In the genomic region with DNA sequence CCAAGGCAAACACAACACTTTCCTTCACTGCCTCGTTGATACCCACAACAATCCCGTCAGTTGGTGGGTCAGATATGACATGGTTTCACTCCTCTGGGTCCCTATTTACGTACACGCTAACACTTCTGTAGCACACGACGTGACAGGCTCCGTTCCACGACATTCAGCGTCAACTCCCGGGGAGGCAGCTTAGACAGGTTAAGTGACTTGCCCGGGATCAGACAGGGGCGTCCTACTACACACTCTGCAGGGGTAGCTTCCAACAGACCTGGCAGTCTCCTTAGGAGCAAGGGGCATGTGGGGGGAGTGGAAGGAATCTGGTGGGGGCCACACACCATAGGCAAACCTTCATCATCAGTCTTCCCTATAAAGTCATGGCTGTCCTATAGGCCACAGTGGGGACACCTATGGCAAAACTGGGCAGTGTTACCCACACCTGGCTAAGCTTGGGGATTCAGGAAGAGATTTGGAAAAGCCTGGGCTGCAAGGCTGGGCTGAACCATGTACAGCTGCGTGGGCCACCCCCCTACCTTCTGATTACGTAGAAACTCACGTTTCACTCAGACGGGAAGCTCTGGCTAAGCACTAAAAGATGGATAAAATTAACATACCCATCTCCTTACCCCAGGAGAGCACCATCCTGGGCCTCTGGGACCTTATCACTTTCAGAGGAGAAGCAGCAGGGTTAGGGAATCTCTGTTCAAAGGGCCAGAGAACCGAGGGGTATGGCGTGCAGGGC, we compare ENCODE assay signal across 8 cellular contexts. TPM values are rescaled to one million over a fixed set of nuclear protein-coding genes. Genes with fewer than 3 reads are reported as not detected.
A peak's percentile ranks its signal among the peaks of the same experiment; 100 is the strongest.
DNase-seq lines count a peak whose midpoint lies in the region; ATAC-seq and TF ChIP-seq lines count a peak whose summit lies in the region.

No MANE protein-coding gene starts in this region.

- no peak overlapping the region for H3K9ac ChIP-seq in smooth muscle cell (ENCODE audit: low read depth)

- 88% methylated on average over 18 of the region's 18 CpGs for WGBS in smooth muscle cell (ENCODE audit: low lambda C conversion rate)

- CTCF ChIA-PET in activated CD4-positive, alpha-beta T cell treated with anti-CD3 and anti-CD28 coated beads for 36 hours (lab: Charles Lee) = interaction anchor here (0.6 to 8.5 kb wide), 9 partner anchors 10 to 191 kb away, joined by 3 to 74 read pairs (median 6); a partner anchor contains a TSS

- DNase-seq in activated CD4-positive, alpha-beta T cell treated with anti-CD3 and anti-CD28 coated beads for 36 hours = no peak
- DNase-seq in activated CD4-positive, alpha-beta T cell treated with anti-CD3 and anti-CD28 coated beads, Interleukin-2, amount 50 U/mL, for 48 hours = no peak
- DNase-seq in fibroblast of villous mesenchyme (ENCODE audit: low read depth) = no peak
- DNase-seq in smooth muscle cell (lab: John Stamatoyannopoulos, UW; ENCODE audit: unreplicated experiment) = no peak
- no peak for DNase-seq in NCI-H524 (lab: John Stamatoyannopoulos, UW)
- DNase-seq in DMS53 treated with DMSO at 0.1 percent for 48 hours (lab: John Stamatoyannopoulos, UW; ENCODE audit: unreplicated experiment) = no peak
- DNase-seq in putamen (ENCODE audit: low spot score) = no peak

- peak overlapping the region; percentile 83 for H3K4me3 Mint-ChIP-seq in activated CD4-positive, alpha-beta T cell treated with anti-CD3 and anti-CD28 coated beads for 36 hours

- H3K9me3 ChIP-seq in smooth muscle cell (replicated peaks; ENCODE audit: low read depth) = no peaks in the 10 kb centered on the region

- H4K20me1 ChIP-seq in smooth muscle cell (ENCODE audit: low read depth) = peaks cover 80% of the 10 kb centered on the region

- no peaks in the 10 kb centered on the region for H3K27me3 ChIP-seq in smooth muscle cell (ENCODE audit: low read depth)

- H3K9me3 Mint-ChIP-seq in activated CD4-positive, alpha-beta T cell treated with anti-CD3 and anti-CD28 coated beads for 36 hours (ENCODE audit: low read depth) = no peaks in the 10 kb centered on the region

- H3K4me1 Mint-ChIP-seq in activated CD4-positive, alpha-beta T cell treated with anti-CD3 and anti-CD28 coated beads for 36 hours = peaks cover 30% of the 10 kb centered on the region

- H3K4me3 ChIP-seq in fibroblast of villous mesenchyme (ENCODE audit: low read depth, low read length) (peak overlapping the region; percentile 68), smooth muscle cell (no peak overlapping the region)

- H3K27me3 Mint-ChIP-seq in activated CD4-positive, alpha-beta T cell treated with anti-CD3 and anti-CD28 coated beads for 36 hours = no peaks in the 10 kb centered on the region

- no peak for ATAC-seq in activated CD4-positive, alpha-beta T cell treated with anti-CD3 and anti-CD28 coated beads for 36 hours

- POLR2A ChIA-PET in activated CD4-positive, alpha-beta T cell treated with anti-CD3 and anti-CD28 coated beads for 36 hours (lab: Charles Lee) = interaction anchor here (0.7 to 2.3 kb wide), 2 partner anchors 13 to 18 kb away, joined by 3 to 18 read pairs; no protein-coding TSS in a partner anchor

- H3K27ac Mint-ChIP-seq in activated CD4-positive, alpha-beta T cell treated with anti-CD3 and anti-CD28 coated beads for 36 hours = peak overlapping the region; percentile 3

- H3K4me2 ChIP-seq in smooth muscle cell = peak overlapping the region; percentile 99

- intact Hi-C loops in activated CD4-positive, alpha-beta T cell treated with anti-CD3 and anti-CD28 coated beads for 36 hours (cut with DNase I, micrococcal nuclease) = loop anchor here (5.0 to 10.0 kb wide), 3 partner anchors 58 to 673 kb away; a partner anchor contains a TSS

- H3K79me2 ChIP-seq in smooth muscle cell (ENCODE audit: low read depth) = peaks cover 8% of the 10 kb centered on the region

- H3K4me1 ChIP-seq in smooth muscle cell (ENCODE audit: low read depth) = peaks cover 16% of the 10 kb centered on the region

- H3K27ac ChIP-seq in VCaP = peak overlapping the region; percentile 90; the same call in 1 of the 2 replicates
- no peak overlapping the region for H3K27ac ChIP-seq in smooth muscle cell (ENCODE audit: low read depth)

- H3F3A ChIP-seq in smooth muscle cell (ENCODE audit: low read depth) = peaks cover 25% of the 10 kb centered on the region

- H3K36me3 Mint-ChIP-seq in activated CD4-positive, alpha-beta T cell treated with anti-CD3 and anti-CD28 coated beads for 36 hours (ENCODE audit: low read depth) = peaks cover 7% of the 10 kb centered on the region

- no peaks in the 10 kb centered on the region for H3K36me3 ChIP-seq in smooth muscle cell (ENCODE audit: low read depth)

- TF ChIP-seq CTCF in VCaP (conservative IDR thresholded peaks at IDR 0.05) (no peak), fibroblast of villous mesenchyme (IDR thresholded peaks at IDR 0.05; ENCODE audit: insufficient read depth, low read depth, low read length) (no peak), smooth muscle cell (IDR thresholded peaks at IDR 0.05; ENCODE audit: borderline replicate concordance, insufficient read depth, poor library complexity, severe bottlenecking) (no peak)

- H2AFZ ChIP-seq in smooth muscle cell (ENCODE audit: low read depth) = no peak overlapping the region

RNA-seq across cellular contexts. Expression of a gene that starts 2.0 kb away (rescaled TPM):
- 10 to 100 TPM; 11.5 to 14.9 TPM for total RNA-seq in activated CD4-positive, alpha-beta T cell treated with anti-CD3 and anti-CD28 coated beads for 36 hours
- 11.3 and 12.1 TPM in 2 replicates for total RNA-seq in fibroblast of villous mesenchyme
- 2.4 and 4.9 TPM in 2 replicates for total RNA-seq in smooth muscle cell
- polyA plus RNA-seq in smooth muscle cell = 4.5 and 10.0 TPM in 2 replicates

RNA-seq across cellular contexts. Expression of a gene that starts 11.9 kb away (rescaled TPM):
- total RNA-seq in activated CD4-positive, alpha-beta T cell treated with anti-CD3 and anti-CD28 coated beads for 36 hours = 1 to 10 TPM; 4.6 to 5.2 TPM
- total RNA-seq in fibroblast of villous mesenchyme = 5.5 and 7.8 TPM in 2 replicates
- 2.1 and 2.2 TPM in 2 replicates for total RNA-seq in smooth muscle cell
- 3.6 and 4.4 TPM in 2 replicates for polyA plus RNA-seq in smooth muscle cell

RNA-seq across cellular contexts. Expression of a gene that starts 25.8 kb away (rescaled TPM):
- total RNA-seq in activated CD4-positive, alpha-beta T cell treated with anti-CD3 and anti-CD28 coated beads for 36 hours = 100 to 1,000 TPM in 1 of 2 experiments, 10 to 100 TPM in 1; 89.4 to 107 TPM
- total RNA-seq in fibroblast of villous mesenchyme (196 and 339 TPM in 2 replicates), smooth muscle cell (178 and 180 TPM in 2 replicates)
- 133 and 140 TPM in 2 replicates for polyA plus RNA-seq in smooth muscle cell
